16 cellular contexts compared by ENCODE assay signal in the genomic region with DNA sequence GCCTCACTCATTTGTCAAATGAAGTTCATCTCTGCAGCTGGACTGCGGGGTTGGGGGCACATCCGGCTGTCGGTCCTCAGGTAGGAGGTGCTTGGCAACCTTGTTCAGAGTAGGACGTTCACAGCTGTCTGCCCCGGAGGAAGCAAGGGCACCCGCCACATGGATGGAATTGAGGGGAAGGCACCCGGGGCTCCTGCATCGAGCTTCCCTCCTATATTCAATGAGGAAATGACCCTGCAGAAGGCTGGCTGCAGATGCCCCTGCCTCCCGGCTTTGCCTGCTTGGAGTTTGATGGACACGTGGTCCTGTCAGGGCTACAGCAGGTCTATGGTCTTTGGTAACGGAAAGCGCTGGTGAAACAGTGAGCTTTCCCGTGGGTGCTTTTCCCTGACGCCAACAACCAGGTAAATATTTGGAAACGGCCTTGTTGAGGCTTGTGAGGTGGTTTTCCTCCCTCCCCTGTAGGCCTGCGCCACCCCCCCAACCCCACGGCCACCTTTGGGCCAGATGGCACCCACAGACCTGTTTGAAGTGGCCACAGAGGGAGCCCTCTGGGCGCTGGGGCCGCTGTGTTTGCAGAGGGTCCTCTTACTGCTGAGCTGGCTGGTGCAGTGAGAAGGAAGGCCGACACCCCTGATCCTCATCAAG. TPM values are rescaled to one million over a fixed set of nuclear protein-coding genes. Genes with fewer than 3 reads are reported as not detected.
DNase-seq lines count a peak whose midpoint lies in the region; ATAC-seq and TF ChIP-seq lines count a peak whose summit lies in the region.
"Had no signal": no experiment of that assay in that cellular context is flagged by ENCODE, and none has a peak within 500 bp of the region (broad histone marks: within the 10 kb centered on the region; RNA-seq: fewer than 3 reads in every experiment).

No MANE protein-coding gene starts in this region.

- H3K27me3 Mint-ChIP-seq in H9 (ENCODE audit: low read depth) (peaks cover 2% of the 10 kb centered on the region; the same call in 1 of the 2 replicates), MCF 10A (ENCODE audit: insufficient read depth, unreplicated experiment) (no peaks in the 10 kb centered on the region), T-cell (peaks cover 0 to 8% of the 10 kb centered on the region in 2 donors)

- H3K79me1 ChIP-seq in H9 (ENCODE audit: insufficient read depth, low read depth, low read length, poor library complexity, severe bottlenecking) = no peaks in the 10 kb centered on the region

- H3K14ac ChIP-seq in H9 (ENCODE audit: insufficient read depth, low read length) = no peak overlapping the region

- H3K9me3 Mint-ChIP-seq in H9 (no peaks in the 10 kb centered on the region), MCF 10A (ENCODE audit: unreplicated experiment) (no peaks in the 10 kb centered on the region), T-cell (no peaks in the 10 kb centered on the region)
- H3K9me3 Mint-ChIP-seq: HFFc6 had no signal

- H2BK120ac ChIP-seq in H9 (ENCODE audit: low read depth, low read length, poor library complexity, severe bottlenecking) = no peak overlapping the region

- no peak overlapping the region for H3T11ph ChIP-seq in H9 (ENCODE audit: low read length)

- no peaks in the 10 kb centered on the region for H3K79me2 ChIP-seq in H9 (ENCODE audit: insufficient read depth, low read length)

- no peak overlapping the region for H3K9ac ChIP-seq in H9 (ENCODE audit: extremely low read depth, insufficient read length, low read length)
- peak overlapping the region; percentile 45 for H3K9ac ChIP-seq in skeletal muscle satellite cell (ENCODE audit: low read depth, low read length)

- POLR2A ChIA-PET in MCF 10A (lab: Yijun Ruan, JAX) (interaction anchor here (0.6 to 15.0 kb wide), 12 partner anchors 9 to 421 kb away, joined by 3 to 291 read pairs (median 4); a partner anchor contains a TSS), T-cell (lab: Charles Lee) (no interaction called here)

- TSS peak; percentile 43 for BruUV-seq in MCF 10A (replicated peaks; lab: Mats Ljungman, UMichigan)

- CTCF ChIA-PET in MCF 10A (lab: Yijun Ruan, JAX) (interaction anchor here (0.6 to 5.8 kb wide), 9 partner anchors 9 to 887 kb away, joined by 3 to 39 read pairs (median 3); no protein-coding TSS in a partner anchor), T-cell (lab: Charles Lee) (interaction anchor here in 1 of 2 donors (0.6 kb wide), 1 partner anchor 192 kb away, joined by 3 read pairs; no protein-coding TSS in a partner anchor)

- H2BK20ac ChIP-seq in H9 (ENCODE audit: low read depth, low read length, poor library complexity, severe bottlenecking) = no peak overlapping the region

- H3K18ac ChIP-seq in H9 (ENCODE audit: insufficient read length, low read depth, low read length) = no peak overlapping the region

- no peak for ATAC-seq in T-cell (replicated peaks in 1 of 4)
- ATAC-seq: activated CD8-positive, alpha-beta T cell treated with anti-CD3 and anti-CD28 coated beads, Interleukin-2, amount 10 ng/mL, durations not matched to agents 7 days and 5 days; K562 had no signal

- H3K36me3 Mint-ChIP-seq in H9 (ENCODE audit: insufficient read depth in 1 of 3, low read depth in 3 of 3) (no peaks in the 10 kb centered on the region; a peak in 1 of 7 replicates), MCF 10A (ENCODE audit: insufficient read depth, unreplicated experiment) (peaks cover 64% of the 10 kb centered on the region), T-cell (no peaks in the 10 kb centered on the region)

- no peak overlapping the region for H2AK5ac ChIP-seq in H9 (ENCODE audit: insufficient read length, low read length)

- TF ChIP-seq CTCF in H9 (conservative IDR thresholded peaks at IDR 0.05) (no peak), MCF 10A (IDR thresholded peaks at IDR 0.05; ENCODE audit: unreplicated experiment) (no peak), fibroblast of mammary gland (conservative IDR thresholded peaks at IDR 0.05; ENCODE audit: control insufficient read depth, insufficient read depth, low read depth, low read length) (no peak)

- no peak overlapping the region for H3K4ac ChIP-seq in H9 (ENCODE audit: low read depth, low read length)

- H3K9me3 ChIP-seq in H9 (ENCODE audit: control insufficient read depth, low read depth, low read length) (no peaks in the 10 kb centered on the region), skeletal muscle satellite cell (replicated peaks; ENCODE audit: low read length) (no peaks in the 10 kb centered on the region)
- H3K9me3 ChIP-seq: testis had no signal

- H3K4me1 ChIP-seq in H9 (ENCODE audit: insufficient read depth, low read length) = no peaks in the 10 kb centered on the region
- H3K4me1 ChIP-seq in skeletal muscle satellite cell (ENCODE audit: control insufficient read depth, insufficient read depth, low read length) = peaks cover 70% of the 10 kb centered on the region

- no peak overlapping the region for H4K91ac ChIP-seq in H9 (ENCODE audit: insufficient read length, low read depth, low read length)

- H4K5ac ChIP-seq in H9 (ENCODE audit: insufficient read length, low read depth, low read length) = no peak overlapping the region

- H3K4me3 ChIP-seq in fibroblast of mammary gland (ENCODE audit: control insufficient read depth, low read depth, low read length) (peak overlapping the region; percentile 64), skeletal muscle satellite cell (ENCODE audit: low read length) (peak overlapping the region; percentile 45)
- H3K4me3 ChIP-seq: K562, testis had no signal

- no peak overlapping the region for H3K27ac ChIP-seq in H9 (ENCODE audit: insufficient read length, low read depth, low read length)

- H2BK12ac ChIP-seq in H9 (ENCODE audit: insufficient read length, low read depth, low read length) = no peak overlapping the region

- no peak overlapping the region for H3K56ac ChIP-seq in H9 (ENCODE audit: insufficient read length, low read depth, low read length)

- no peak overlapping the region for H4K8ac ChIP-seq in H9 (replicated peaks; ENCODE audit: insufficient read length, low read depth, low read length)

- H3K23ac ChIP-seq in H9 (ENCODE audit: insufficient read length, low read depth, low read length) = no peak overlapping the region

- no peak overlapping the region for H2BK15ac ChIP-seq in H9 (ENCODE audit: low read depth, low read length)

- H2BK5ac ChIP-seq in H9 (ENCODE audit: insufficient read length, low read length) = no peak overlapping the region

- no peaks in the 10 kb centered on the region for H3K27me3 ChIP-seq in H9 (ENCODE audit: insufficient read depth, low read length)
- no peaks in the 10 kb centered on the region for H3K27me3 ChIP-seq in skeletal muscle satellite cell (ENCODE audit: control insufficient read depth, insufficient read depth, low read length)
- H3K27me3 ChIP-seq: testis had no signal

- no CpG with 5 or more reads among the region's 20 CpGs for WGBS in H9 (ENCODE audit: extremely low coverage, insufficient read length, low lambda C conversion rate)

- intact Hi-C loops in MCF 10A (cut with micrococcal nuclease) = no loop called here

- peak overlapping the region in 2 of 3 experiments; percentile 39 to 79; a peak in 1 of 7 replicates for H3K27ac Mint-ChIP-seq in H9
- peak overlapping the region; percentile 92 for H3K27ac Mint-ChIP-seq in MCF 10A (ENCODE audit: low read depth, unreplicated experiment)
- H3K27ac Mint-ChIP-seq in T-cell = peak overlapping the region in 1 of 2 donors; percentile 31
- H3K27ac Mint-ChIP-seq: activated CD8-positive, alpha-beta T cell treated with anti-CD3 and anti-CD28 coated beads, Interleukin-2, amount 10 ng/mL, durations not matched to agents 7 days and 5 days; HFFc6 had no signal

- H3K23me2 ChIP-seq in H9 (ENCODE audit: insufficient read length, low read depth, low read length, poor library complexity, severe bottlenecking) = no peaks in the 10 kb centered on the region

- H3K4me2 ChIP-seq in H9 (ENCODE audit: insufficient read depth, insufficient read length, low read length) (no peak overlapping the region), skeletal muscle satellite cell (ENCODE audit: low read length) (peak overlapping the region; percentile 61)

- H3K36me3 ChIP-seq in skeletal muscle satellite cell (ENCODE audit: insufficient read depth, low read length) = peaks cover 70% of the 10 kb centered on the region

- no peak overlapping the region for H2AFZ ChIP-seq in H9 (ENCODE audit: low read length)

- H4K20me1 ChIP-seq in H9 (ENCODE audit: control insufficient read depth, insufficient read depth, insufficient read length) = no peaks in the 10 kb centered on the region

- H3K4me1 Mint-ChIP-seq in H9 (peaks cover 5 to 15% of the 10 kb centered on the region in 2 experiments), MCF 10A (ENCODE audit: insufficient read depth, unreplicated experiment) (peaks cover 69% of the 10 kb centered on the region), T-cell (peaks cover 18 to 41% (median 27%) of the 10 kb centered on the region in 3 donors)

- H3K4me3 Mint-ChIP-seq in H9 (no peak overlapping the region), MCF 10A (ENCODE audit: unreplicated experiment) (peak overlapping the region; percentile 60), T-cell (no peak overlapping the region)
- H3K4me3 Mint-ChIP-seq: activated CD8-positive, alpha-beta T cell treated with anti-CD3 and anti-CD28 coated beads, Interleukin-2, amount 10 ng/mL, durations not matched to agents 7 days and 5 days; HFFc6 had no signal

- DNase-seq in H9 = no peak
- DNase-seq in MCF 10A (ENCODE audit: unreplicated experiment) = peak; percentile 66
- DNase-seq in fibroblast of mammary gland (ENCODE audit: low read depth) = no peak
- no peak for DNase-seq in stimulated activated naive CD4-positive, alpha-beta T cell (lab: John Stamatoyannopoulos, UW)
- no peak for DNase-seq in T-cell
- no peak for DNase-seq in SW 1271 (lab: John Stamatoyannopoulos, UW)
- no peak for DNase-seq in AML-193 (lab: John Stamatoyannopoulos, UW)
- DNase-seq: activated CD8-positive, alpha-beta T cell treated with anti-CD3 and anti-CD28 coated beads, Interleukin-2, amount 10 ng/mL, durations not matched to agents 7 days and 5 days; HFFc6; NCI-H1105 treated with DMSO at 0.1 percent for 48 hours; NCI-H345; testis had no signal

RNA-seq across cellular contexts. Expression of a gene that starts 32.9 kb away (rescaled TPM):
- total RNA-seq in H9 (2021) (11.1 TPM in 2 replicates), MCF 10A (2022) (157 and 175 TPM in 2 replicates), T-cell (under 1 TPM in 3 of 5 donors, not detected in 2; 0.51 to 0.56 (median 0.55) TPM)
- total RNA-seq in skeletal muscle satellite cell (2012; rRNA removed) = 186 and 200 TPM in 2 replicates
- total RNA-seq: activated CD8-positive, alpha-beta T cell treated with anti-CD3 and anti-CD28 coated beads, Interleukin-2, amount 10 ng/mL, durations not matched to agents 7 days and 5 days had no signal

RNA-seq across cellular contexts. Expression of a gene that starts 39.8 kb away (rescaled TPM):
- not detected in 2 replicates for total RNA-seq in H9 (2021)
- total RNA-seq in MCF 10A (2022) = not detected in 2 replicates
- not detected in 2 replicates for total RNA-seq in skeletal muscle satellite cell (2012; rRNA removed)
- total RNA-seq in T-cell = not detected
- total RNA-seq: activated CD8-positive, alpha-beta T cell treated with anti-CD3 and anti-CD28 coated beads, Interleukin-2, amount 10 ng/mL, durations not matched to agents 7 days and 5 days; HFFc6; K562; posterior vena cava; SK-MEL-5 had no signal

Comparison
In these comparisons a context has a peak if more than half of its experiments do, and no peak if none do; other contexts are left out.
1. RNA of a gene that starts 32.9 kb away (total RNA-seq): 157 to 175 TPM in MCF 10A; 11.1 TPM in H9 and 0.51 to 0.56 TPM in T-cell; every median in the first group is over 10 times any median in the second.